27 cellular contexts compared by ENCODE assay signal in the genomic region with DNA sequence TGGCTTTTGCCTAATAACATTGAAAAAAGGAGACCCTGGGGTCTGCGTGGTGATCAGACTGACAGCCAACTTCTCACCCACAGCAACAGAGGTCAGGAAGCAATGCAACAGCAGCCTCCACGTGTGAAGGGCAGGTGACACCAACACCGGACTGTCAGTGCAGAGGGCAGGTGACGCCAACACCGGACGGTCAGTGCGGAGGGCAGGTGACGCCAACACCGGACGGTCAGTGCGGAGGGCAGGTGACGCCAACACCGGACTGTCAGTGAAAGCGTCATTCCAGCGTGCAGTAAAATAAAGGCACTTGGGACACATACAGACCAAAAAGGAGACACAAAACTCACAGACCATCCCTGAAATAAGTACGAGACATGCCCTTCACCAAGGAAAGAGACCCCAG.
"Had no signal": no experiment of that assay in that cellular context is flagged by ENCODE, and none has a peak within 500 bp of the region (broad histone marks: within the 10 kb centered on the region; RNA-seq: fewer than 3 reads in every experiment).

No MANE protein-coding gene starts in this region.

- H3K9me3 ChIP-seq: prostate gland, upper lobe of right lung had no signal

- H3K36me3 Mint-ChIP-seq: mesothelial cell of epicardium had no signal

- H3K27ac ChIP-seq: dorsolateral prefrontal cortex, prostate gland, skin epidermis, spleen, thoracic aorta, tibial nerve, upper lobe of right lung had no signal

- H3K27ac Mint-ChIP-seq: immature natural killer cell; memory B cell; mesothelial cell of epicardium; naive B cell; natural killer cell treated with Interleukin-12 subunit alpha and Interleukin-12 subunit beta and Interleukin-15 and Interleukin-18, amount 100 ng/mL, for 72 hours; stimulated activated naive B cell treated with anti-CD40 and anti-IgM and Interleukin-4, amounts not matched to agents 10 μg/mL and 1 μg/mL and 100 μg/mL, for 72 hours; stimulated activated naive CD8-positive, alpha-beta T cell treated with anti-CD3 and anti-CD28 coated beads, Interleukin-15, Interleukin-2, amounts not matched to agents 100 ng/mL and 50 ng/mL, for 24 hours had no signal

- H3K4me1 Mint-ChIP-seq: immature natural killer cell, mesothelial cell of epicardium, neural crest cell had no signal

- H3K4me1 ChIP-seq: prostate gland, spleen, tibial nerve, upper lobe of right lung had no signal

- DNase-seq: cerebellar nuclear complex; dorsolateral prefrontal cortex; effector CD4-positive, alpha-beta T cell; hypothalamus; immature natural killer cell; islet precursor cell; kidney glomerular epithelial cell; left colon; left ventricle myocardium superior; mucosa of descending colon; naive B cell; right cardiac atrium; spleen; stimulated activated naive B cell treated with anti-CD40 and anti-IgM and Interleukin-4, amounts not matched to agents 10 μg/mL and 1 μg/mL and 100 μg/mL, for 72 hours; upper lobe of right lung had no signal

- H3K4me3 ChIP-seq: dorsolateral prefrontal cortex, lung, mucosa of descending colon, prostate gland, skin epidermis, spleen, thoracic aorta, tibial nerve, upper lobe of right lung had no signal

- ATAC-seq: left colon; left ventricle myocardium superior; mucosa of descending colon; natural killer cell treated with Interleukin-12 subunit alpha and Interleukin-12 subunit beta and Interleukin-15 and Interleukin-18, amount 100 ng/mL, for 72 hours; right cardiac atrium; stimulated activated naive B cell treated with anti-CD40 and anti-IgM and Interleukin-4, amounts not matched to agents 10 μg/mL and 1 μg/mL and 100 μg/mL, for 72 hours; upper lobe of right lung had no signal

- H3K36me3 ChIP-seq: prostate gland, spleen, thoracic aorta, tibial nerve, upper lobe of right lung had no signal

- FAIRE-seq: colon, frontal cortex had no signal

- H3K4me3 Mint-ChIP-seq: immature natural killer cell; memory B cell; mesothelial cell of epicardium; natural killer cell treated with Interleukin-12 subunit alpha and Interleukin-12 subunit beta and Interleukin-15 and Interleukin-18, amount 100 ng/mL, for 72 hours; neural crest cell; stimulated activated naive B cell treated with anti-CD40 and anti-IgM and Interleukin-4, amounts not matched to agents 10 μg/mL and 1 μg/mL and 100 μg/mL, for 72 hours; stimulated activated naive CD8-positive, alpha-beta T cell treated with anti-CD3 and anti-CD28 coated beads, Interleukin-15, Interleukin-2, amounts not matched to agents 100 ng/mL and 50 ng/mL, for 24 hours had no signal
